In the genomic region with DNA sequence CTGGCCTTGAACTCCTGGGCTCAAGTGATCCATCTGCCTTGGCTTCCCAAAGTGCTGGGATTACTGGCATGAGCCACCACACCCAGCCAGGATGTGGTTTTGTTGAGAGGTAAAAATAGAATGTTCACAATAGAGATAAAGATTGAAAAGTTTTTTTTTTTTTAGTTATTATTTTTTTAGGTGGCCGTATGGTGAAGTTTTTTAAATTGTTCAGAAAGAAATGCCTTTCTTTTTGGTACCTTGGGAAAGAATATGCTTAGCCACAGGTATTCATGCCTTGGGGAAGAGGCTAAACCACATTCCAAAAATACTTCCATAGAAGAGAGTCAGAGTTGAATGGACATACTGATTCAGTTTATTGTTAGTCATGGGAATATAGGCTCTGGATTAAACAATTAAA, we compare ENCODE assay signal across 17 cellular contexts.
DNase-seq lines count a peak whose midpoint lies in the region; ATAC-seq and TF ChIP-seq lines count a peak whose summit lies in the region.
"Had no signal": no experiment of that assay in that cellular context is flagged by ENCODE, and none has a peak within 500 bp of the region (broad histone marks: within the 10 kb centered on the region; RNA-seq: fewer than 3 reads in every experiment).

No MANE protein-coding gene starts in this region.

- no peak overlapping the region for H3K4ac ChIP-seq in mesenchymal stem cell (ENCODE audit: low read depth in 1 of 2, low read length in 2 of 2)

- no peak overlapping the region for H4K8ac ChIP-seq in mesenchymal stem cell (ENCODE audit: low read length)

- no peak overlapping the region for H2AFZ ChIP-seq in PC-3 (ENCODE audit: low read length)
- no peak overlapping the region for H2AFZ ChIP-seq in mesenchymal stem cell (ENCODE audit: low read depth, low read length)

- H3K27me3 ChIP-seq in PC-3 (ENCODE audit: low read length) = no peaks in the 10 kb centered on the region
- H3K27me3 ChIP-seq in breast epithelium = no peaks in the 10 kb centered on the region
- H3K27me3 ChIP-seq in mesenchymal stem cell (ENCODE audit: control insufficient read depth in 1 of 2, insufficient read depth in 1 of 2, low read length in 2 of 2) = no peaks in the 10 kb centered on the region
- H3K27me3 ChIP-seq in CD4-positive, alpha-beta memory T cell (ENCODE audit: insufficient read depth, low read length) = no peaks in the 10 kb centered on the region
- H3K27me3 ChIP-seq: BE2C, cardiac muscle cell, pancreas had no signal

- H2BK15ac ChIP-seq in mesenchymal stem cell (ENCODE audit: low read depth, poor library complexity, severe bottlenecking) = no peak overlapping the region

- 0 out of 2 replicates have a peak, but pooled peaks cover 2% of the 10 kb centered on the region for H3K36me3 ChIP-seq in PC-3 (ENCODE audit: low read depth, low read length)
- no peaks in the 10 kb centered on the region for H3K36me3 ChIP-seq in breast epithelium
- peaks cover 0 to 59% of the 10 kb centered on the region in 2 experiments for H3K36me3 ChIP-seq in mesenchymal stem cell (ENCODE audit: control insufficient read depth in 1 of 2, insufficient read depth in 2 of 2, low read depth in 1 of 2, low read length in 2 of 2)
- H3K36me3 ChIP-seq in CD4-positive, alpha-beta memory T cell (ENCODE audit: insufficient read depth, low read length) = no peaks in the 10 kb centered on the region
- H3K36me3 ChIP-seq: BE2C, cardiac muscle cell, pancreas had no signal

- no peaks in the 10 kb centered on the region for H3K4me1 Mint-ChIP-seq in CD4-positive, alpha-beta memory T cell
- no peaks in the 10 kb centered on the region for H3K4me1 Mint-ChIP-seq in progenitor cell of endocrine pancreas (ENCODE audit: low read depth)
- H3K4me1 Mint-ChIP-seq: memory B cell had no signal

- peak; percentile 96 for ATAC-seq in PC-3
- ATAC-seq: Panc1, pancreas had no signal

- no peak overlapping the region for H3K27ac Mint-ChIP-seq in CD4-positive, alpha-beta memory T cell
- no peak overlapping the region for H3K27ac Mint-ChIP-seq in progenitor cell of endocrine pancreas
- H3K27ac Mint-ChIP-seq: memory B cell had no signal

- no peak overlapping the region for H3K14ac ChIP-seq in mesenchymal stem cell (ENCODE audit: low read length in 2 of 2)

- H3K36me3 Mint-ChIP-seq in CD4-positive, alpha-beta memory T cell = no peaks in the 10 kb centered on the region
- H3K36me3 Mint-ChIP-seq in progenitor cell of endocrine pancreas (ENCODE audit: insufficient read depth) = peaks cover 3% of the 10 kb centered on the region
- H3K36me3 Mint-ChIP-seq: memory B cell had no signal

- no peak overlapping the region for H2AK5ac ChIP-seq in mesenchymal stem cell (ENCODE audit: low read length, severe bottlenecking)

- 93% methylated on average over 1 of the region's 1 CpG for WGBS in mesenchymal stem cell

- H3K9me2 ChIP-seq in PC-3 (replicated peaks; ENCODE audit: low read length) = no peaks in the 10 kb centered on the region

- H3K23ac ChIP-seq in mesenchymal stem cell (ENCODE audit: low read length in 2 of 2) = no peak overlapping the region

- no peak overlapping the region for H2BK5ac ChIP-seq in mesenchymal stem cell (ENCODE audit: low read depth, low read length, poor library complexity, severe bottlenecking)

- no peak overlapping the region for H3K18ac ChIP-seq in mesenchymal stem cell (ENCODE audit: low read depth in 1 of 2, low read length in 2 of 2)

- peaks cover 3% of the 10 kb centered on the region for H3K79me1 ChIP-seq in mesenchymal stem cell (replicated peaks; ENCODE audit: low read length, poor library complexity, severe bottlenecking)

- H4K20me1 ChIP-seq in PC-3 (ENCODE audit: low read length) = no peaks in the 10 kb centered on the region

- CTCF ChIA-PET in PC-3 (lab: Charles Lee) = no interaction called here
- CTCF ChIA-PET in CD4-positive, alpha-beta memory T cell (lab: Charles Lee; ENCODE audit: partially characterized antibody) = no interaction called here

- no peak overlapping the region for H2BK120ac ChIP-seq in mesenchymal stem cell (ENCODE audit: low read depth, low read length)

- peak overlapping the region; percentile 52 for H3K9ac ChIP-seq in PC-3 (ENCODE audit: low read length)
- H3K9ac ChIP-seq in mesenchymal stem cell (ENCODE audit: low read length) = peak overlapping the region; percentile 25

- no peak overlapping the region for H3K4me3 Mint-ChIP-seq in CD4-positive, alpha-beta memory T cell
- no peak overlapping the region for H3K4me3 Mint-ChIP-seq in progenitor cell of endocrine pancreas (ENCODE audit: low read depth)
- H3K4me3 Mint-ChIP-seq: memory B cell had no signal

- H3K4me1 ChIP-seq in PC-3 (ENCODE audit: insufficient read depth, low read length) = peaks cover 24% of the 10 kb centered on the region
- no peaks in the 10 kb centered on the region for H3K4me1 ChIP-seq in breast epithelium
- peaks cover 6% of the 10 kb centered on the region for H3K4me1 ChIP-seq in mesenchymal stem cell (ENCODE audit: control insufficient read depth, insufficient read depth, low read depth, low read length)
- H3K4me1 ChIP-seq in CD4-positive, alpha-beta memory T cell (ENCODE audit: insufficient read depth, low read length) = no peaks in the 10 kb centered on the region
- H3K4me1 ChIP-seq: BE2C, pancreas had no signal

- H4K91ac ChIP-seq in mesenchymal stem cell (ENCODE audit: low read length) = no peak overlapping the region

- H3K27me3 Mint-ChIP-seq in CD4-positive, alpha-beta memory T cell = peaks cover 2 to 5% of the 10 kb centered on the region in 2 donors
- no peaks in the 10 kb centered on the region for H3K27me3 Mint-ChIP-seq in progenitor cell of endocrine pancreas

- no peaks in the 10 kb centered on the region for H3K9me3 Mint-ChIP-seq in CD4-positive, alpha-beta memory T cell
- H3K9me3 Mint-ChIP-seq in progenitor cell of endocrine pancreas (ENCODE audit: low read depth) = no peaks in the 10 kb centered on the region

- BruUV-seq in PC-3 (replicated peaks; lab: Mats Ljungman, UMichigan) = no TSS peak

- H3K79me2 ChIP-seq in PC-3 (ENCODE audit: low read length) = no peaks in the 10 kb centered on the region

- intact Hi-C loops in PC-3 (cut with micrococcal nuclease) (no loop called here), breast epithelium (cut with DNase I; ENCODE audit: low total_unique reads) (no loop called here)
- intact Hi-C loops in CD4-positive, alpha-beta memory T cell (cut with micrococcal nuclease) = no loop called here

- TF ChIP-seq CTCF in PC-3 (conservative IDR thresholded peaks at IDR 0.05; ENCODE audit: low read depth, low read length) (no peak), breast epithelium (IDR thresholded peaks at IDR 0.05) (no peak), progenitor cell of endocrine pancreas (IDR thresholded peaks at IDR 0.05; ENCODE audit: unreplicated experiment) (no peak)

- H3K4me3 ChIP-seq in PC-3 (ENCODE audit: low read length) (no peak overlapping the region), breast epithelium (no peak overlapping the region), mesenchymal stem cell (ENCODE audit: insufficient read depth in 1 of 2, low read depth in 1 of 2, low read length in 2 of 2) (no peak overlapping the region)
- H3K4me3 ChIP-seq in CD4-positive, alpha-beta memory T cell (ENCODE audit: low read length in 2 of 2) = no peak overlapping the region
- H3K4me3 ChIP-seq: cardiac muscle cell, pancreas had no signal

- H3K27ac ChIP-seq in PC-3 (ENCODE audit: low read length) = peak overlapping the region; percentile 89
- H3K27ac ChIP-seq in breast epithelium = peak overlapping the region; percentile 74 to 79
- peak overlapping the region; percentile 15 for H3K27ac ChIP-seq in mesenchymal stem cell (ENCODE audit: low read length, poor library complexity, severe bottlenecking)
- no peak overlapping the region for H3K27ac ChIP-seq in CD4-positive, alpha-beta memory T cell (ENCODE audit: low read depth, low read length)
- H3K27ac ChIP-seq: cardiac muscle cell, pancreas had no signal

- H2BK12ac ChIP-seq in mesenchymal stem cell (ENCODE audit: low read length in 2 of 2) = no peak overlapping the region

- peak; percentile 42 for DNase-seq in Daoy (ENCODE audit: low read depth)
- peak; percentile 87 for DNase-seq in PC-3
- DNase-seq in breast epithelium (ENCODE audit: low spot score in 2 of 2) = peak in 1 of 2 donors; percentile 79
- DNase-seq in mesenchymal stem cell = no peak
- no peak for DNase-seq in CD4-positive, alpha-beta memory T cell
- DNase-seq in progenitor cell of endocrine pancreas (ENCODE audit: low spot score, unreplicated experiment) = no peak
- DNase-seq in medulla oblongata (ENCODE audit: extremely low spot score) = no peak
- DNase-seq in activated gamma-delta T cell (lab: John Stamatoyannopoulos, UW) = no peak
- DNase-seq: activated effector memory CD4-positive, alpha-beta T cell treated with Interleukin-2 at 50 U/mL for 16 hours; BE2C; NCI-H1092 treated with DMSO at 0.1 percent for 48 hours; NCI-H446 treated with DMSO at 0.1 percent for 48 hours; pancreas; stimulated activated CD8-positive, alpha-beta memory T cell treated with anti-CD3 and anti-CD28 coated beads, Interleukin-4, amount 100 ng/mL, for 48 hours had no signal

- POLR2A ChIA-PET in PC-3 (lab: Charles Lee; ENCODE audit: unreplicated experiment) = no interaction called here
- POLR2A ChIA-PET in CD4-positive, alpha-beta memory T cell (lab: Charles Lee; ENCODE audit: partially characterized antibody) = no interaction called here

- no peaks in the 10 kb centered on the region for H3F3A ChIP-seq in PC-3 (ENCODE audit: low read length, unreplicated experiment)

- no peak for TF ChIP-seq POLR2A in breast epithelium (IDR thresholded peaks at IDR 0.05)

- H3K9me3 ChIP-seq in PC-3 (ENCODE audit: low read length) = no peaks in the 10 kb centered on the region
- no peaks in the 10 kb centered on the region for H3K9me3 ChIP-seq in breast epithelium
- no peaks in the 10 kb centered on the region for H3K9me3 ChIP-seq in mesenchymal stem cell (ENCODE audit: control insufficient read depth, low read length)
- no peaks in the 10 kb centered on the region for H3K9me3 ChIP-seq in CD4-positive, alpha-beta memory T cell (ENCODE audit: control insufficient read depth in 1 of 2, low read length in 2 of 2)
- H3K9me3 ChIP-seq: BE2C, pancreas had no signal

- H3K4me2 ChIP-seq in PC-3 (ENCODE audit: low read length) = peak overlapping the region; percentile 46; the same call in 1 of the 2 replicates
- no peak overlapping the region for H3K4me2 ChIP-seq in mesenchymal stem cell (ENCODE audit: low read length, poor library complexity, severe bottlenecking)

Comparison
In these comparisons a context has a peak if more than half of its experiments do, and no peak if none do; other contexts are left out.
1. DNase-seq: peak in Daoy (single experiment) and PC-3 (single experiment); none in mesenchymal stem cell (single experiment), CD4-positive, alpha-beta memory T cell (0 of 5), progenitor cell of endocrine pancreas (single experiment), medulla oblongata (single experiment) and activated gamma-delta T cell (single experiment).